Comparison of ENCODE assay signal across 12 cellular contexts in the genomic region with DNA sequence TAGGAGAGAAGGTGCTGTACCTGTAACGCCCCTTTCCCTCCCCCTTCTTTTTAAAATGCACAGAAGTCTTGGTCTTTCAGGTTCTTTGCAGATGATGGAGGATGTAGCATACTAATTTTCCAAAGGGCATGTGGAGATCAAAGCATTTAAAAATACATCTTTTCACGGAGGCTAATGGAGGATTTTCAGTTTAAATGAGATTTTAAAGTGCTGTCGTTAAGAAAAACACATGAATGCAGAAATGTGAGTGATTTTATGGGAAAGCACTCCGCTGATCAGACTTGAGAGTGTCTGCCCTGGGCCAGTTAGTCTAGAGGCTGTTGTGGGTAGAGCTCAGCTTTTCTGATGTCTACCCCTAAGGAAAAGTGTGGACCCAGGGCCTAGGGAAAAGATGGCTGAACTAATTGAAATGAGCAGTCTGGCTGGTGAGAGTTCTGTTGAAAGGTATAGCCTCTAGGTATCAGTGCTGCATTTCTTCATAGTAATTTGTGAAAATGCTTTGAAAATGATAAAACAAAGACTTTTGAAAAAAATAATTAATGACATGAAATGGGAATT. TPM values are rescaled to one million over a fixed set of nuclear protein-coding genes. Genes with fewer than 3 reads are reported as not detected.
DNase-seq lines count a peak whose midpoint lies in the region; ATAC-seq and TF ChIP-seq lines count a peak whose summit lies in the region.
"Had no signal": no experiment of that assay in that cellular context is flagged by ENCODE, and none has a peak within 500 bp of the region (broad histone marks: within the 10 kb centered on the region; RNA-seq: fewer than 3 reads in every experiment).

No MANE protein-coding gene starts in this region.

- no peak for TF ChIP-seq CTCF in chondrocyte (IDR thresholded peaks at IDR 0.05)

- no peaks in the 10 kb centered on the region for H3K36me3 ChIP-seq in muscle layer of colon (ENCODE audit: insufficient read depth, low read length)

- H3K27ac ChIP-seq in right cardiac atrium (ENCODE audit: low read length) (no peak overlapping the region), muscle layer of colon (ENCODE audit: low read depth, low read length) (peak overlapping the region; percentile 87)

- H3K9me3 ChIP-seq in right cardiac atrium (ENCODE audit: control insufficient read depth, low read length) (no peaks in the 10 kb centered on the region), muscle layer of colon (ENCODE audit: low read length) (no peaks in the 10 kb centered on the region)

- peak overlapping the region; percentile 69 for H3K4me3 ChIP-seq in right cardiac atrium (ENCODE audit: low read length)
- H3K4me3 ChIP-seq in muscle layer of colon (ENCODE audit: low read depth in 1 of 2, low read length in 2 of 2) = peak overlapping the region; percentile 36 to 81

- H3K36me3 Mint-ChIP-seq in chondrocyte (ENCODE audit: low read depth) = no peaks in the 10 kb centered on the region

- peak overlapping the region; percentile 79 for H3K9ac ChIP-seq in muscle layer of colon (ENCODE audit: low read length)

- no peak for DNase-seq in right cardiac atrium
- DNase-seq in cardiac septum (ENCODE audit: low spot score) = no peak
- no peak for DNase-seq in chondrocyte (ENCODE audit: low spot score)
- DNase-seq in cerebellar nuclear complex (lab: John Stamatoyannopoulos, UW) = no peak
- DNase-seq in DMS53 (lab: John Stamatoyannopoulos, UW) = no peak
- DNase-seq in midbrain (lab: John Stamatoyannopoulos, UW) = no peak
- DNase-seq: activated CD8-positive, alpha-beta memory T cell treated with anti-CD3 and anti-CD28 coated beads, Interleukin-2, amount 50 U/mL, for 4 hours; C1 segment of cervical spinal cord; naive thymus-derived CD4-positive, alpha-beta T cell had no signal

- intact Hi-C loops in right cardiac atrium (cut with DNase I) = loop anchor here in 1 of 4 donors (10.0 kb wide), 1 partner anchor 64 kb away; no protein-coding TSS in a partner anchor
- intact Hi-C loops in cardiac septum (cut with DNase I) = no loop called here

- no peaks in the 10 kb centered on the region for H3K27me3 Mint-ChIP-seq in chondrocyte (ENCODE audit: low read depth)

- H3K4me1 ChIP-seq in right cardiac atrium (ENCODE audit: control insufficient read depth, insufficient read depth, low read length) (peaks cover 5% of the 10 kb centered on the region), muscle layer of colon (ENCODE audit: insufficient read depth, low read length) (peaks cover 74% of the 10 kb centered on the region)

- H3K4me1 Mint-ChIP-seq in chondrocyte (ENCODE audit: low read depth) = peaks cover 33% of the 10 kb centered on the region

- WGBS in right cardiac atrium = 83% methylated on average over 4 of the region's 4 CpGs

- ATAC-seq in right cardiac atrium (no peak), GM19455 (IDR thresholded peaks at IDR 0.05; ENCODE audit: unreplicated experiment) (no peak)
- ATAC-seq: naive thymus-derived CD4-positive, alpha-beta T cell had no signal

- peaks cover 6% of the 10 kb centered on the region for H3K9me3 Mint-ChIP-seq in chondrocyte (ENCODE audit: low read depth)
- H3K9me3 Mint-ChIP-seq: T-helper 1 cell treated with Interleukin-12 subunit alpha and Interleukin-12 subunit beta and Interleukin-4 antibody, amounts not matched to agents 30 μg/mL and 1 μg/mL, for 36 hours had no signal

- H3K27me3 ChIP-seq in right cardiac atrium (ENCODE audit: control insufficient read depth, insufficient read depth) (no peaks in the 10 kb centered on the region), muscle layer of colon (ENCODE audit: control insufficient read depth in 1 of 2, insufficient read depth in 2 of 2, low read length in 2 of 2) (no peaks in the 10 kb centered on the region)

- peak overlapping the region; percentile 91 for H3K4me3 Mint-ChIP-seq in chondrocyte (ENCODE audit: unreplicated experiment)

- peak overlapping the region; percentile 74 for H3K27ac Mint-ChIP-seq in chondrocyte (ENCODE audit: unreplicated experiment)
- H3K27ac Mint-ChIP-seq: naive thymus-derived CD4-positive, alpha-beta T cell; T-helper 1 cell treated with Interleukin-12 subunit alpha and Interleukin-12 subunit beta and Interleukin-4 antibody, amounts not matched to agents 30 μg/mL and 1 μg/mL, for 36 hours had no signal

RNA-seq across cellular contexts. Expression of a gene that starts 2.5 kb away (rescaled TPM):
- total RNA-seq in right cardiac atrium (10 to 100 TPM; 46.6 to 84.1 (median 55.3) TPM), cardiac septum (60.1 TPM), chondrocyte (45.6 to 70.2 TPM (median 47.2 TPM) in 3 replicates)
- polyA plus RNA-seq in right cardiac atrium = 15.2 TPM
